ENCODE assay signal across 27 cellular contexts in the genomic region with DNA sequence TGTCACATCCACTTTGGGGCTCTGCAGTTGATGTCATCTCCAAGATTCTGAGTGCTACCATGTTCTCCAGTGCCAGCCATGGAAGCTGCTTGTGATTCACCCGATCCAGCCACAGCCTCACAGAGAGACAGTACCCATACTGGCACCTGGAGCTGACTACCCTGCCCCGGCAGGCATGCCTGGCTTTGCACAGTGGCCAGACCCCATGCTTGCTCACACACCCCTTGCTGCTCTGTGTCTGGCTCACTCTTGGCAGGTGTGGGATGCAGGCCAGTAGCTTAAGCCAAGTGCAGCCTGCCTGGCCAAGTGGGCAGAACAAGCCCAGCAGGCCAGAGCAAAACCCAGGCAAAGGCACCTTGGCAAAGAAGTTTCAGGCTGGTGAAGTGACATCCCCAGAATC.
"Had no signal": no experiment of that assay in that cellular context is flagged by ENCODE, and none has a peak within 500 bp of the region (broad histone marks: within the 10 kb centered on the region; RNA-seq: fewer than 3 reads in every experiment).

No MANE protein-coding gene starts in this region.

- H3K9ac ChIP-seq: neural progenitor cell, parathyroid adenoma had no signal

- H3K9me3 ChIP-seq: neutrophil, testis, thyroid gland, vagina had no signal

- H3K27me3 ChIP-seq: hepatocyte, neural progenitor cell, neutrophil, right lobe of liver, stomach, testis, thyroid gland, transverse colon, upper lobe of left lung, vagina had no signal

- H3K27me3 Mint-ChIP-seq: memory B cell; stimulated activated naive B cell treated with anti-CD40 and anti-IgM and Interleukin-4, amounts not matched to agents 10 μg/mL and 1 μg/mL and 100 μg/mL, for 72 hours had no signal

- H3K27ac ChIP-seq: hepatocyte, neural progenitor cell, neutrophil, parathyroid adenoma, psoas muscle, right lobe of liver, stomach, testis, thyroid gland, transverse colon, upper lobe of left lung, vagina had no signal

- H3K27ac Mint-ChIP-seq: memory B cell; natural killer cell; nephron progenitor cell; neural progenitor cell; stimulated activated naive B cell treated with anti-CD40 and anti-IgM and Interleukin-4, amounts not matched to agents 10 μg/mL and 1 μg/mL and 100 μg/mL, for 72 hours had no signal

- H3K4me1 ChIP-seq: neural progenitor cell, parathyroid adenoma, psoas muscle, right lobe of liver, stomach, testis, thyroid gland, transverse colon, upper lobe of left lung, vagina had no signal

- ATAC-seq: left lobe of liver; natural killer cell; psoas muscle; stimulated activated naive B cell treated with anti-CD40 and anti-IgM and Interleukin-4, amounts not matched to agents 10 μg/mL and 1 μg/mL and 100 μg/mL, for 72 hours; stimulated activated naive CD8-positive, alpha-beta T cell treated with anti-CD3 and anti-CD28 coated beads, Interleukin-15, Interleukin-2, amounts not matched to agents 100 U/mL and 50 U/mL, for 24 hours had no signal

- H3K4me1 Mint-ChIP-seq: memory B cell; natural killer cell; nephron progenitor cell; neural progenitor cell; stimulated activated naive B cell treated with anti-CD40 and anti-IgM and Interleukin-4, amounts not matched to agents 10 μg/mL and 1 μg/mL and 100 μg/mL, for 72 hours had no signal

- H3K4me3 ChIP-seq: hepatocyte, lung, neural progenitor cell, psoas muscle, right lobe of liver, stomach, testis, thyroid gland, transverse colon, upper lobe of left lung, vagina had no signal

- H3K36me3 Mint-ChIP-seq: memory B cell, neural progenitor cell had no signal

- H3K36me3 ChIP-seq: neural progenitor cell, neutrophil, right lobe of liver, stomach, thyroid gland, transverse colon, upper lobe of left lung, vagina had no signal

- H3K4me3 Mint-ChIP-seq: memory B cell; natural killer cell; nephron progenitor cell; neural progenitor cell; stimulated activated naive B cell treated with anti-CD40 and anti-IgM and Interleukin-4, amounts not matched to agents 10 μg/mL and 1 μg/mL and 100 μg/mL, for 72 hours had no signal

- DNase-seq: islet precursor cell; kidney glomerular epithelial cell; left cardiac atrium; natural killer cell; nephron progenitor cell; occipital lobe; psoas muscle; right lobe of liver; stimulated activated CD4-positive, alpha-beta T cell treated with anti-CD3 and anti-CD28 coated beads, Interleukin-12 subunit alpha, Interleukin-12 subunit beta, amount 100 ng/mL, for 4 hours; stimulated activated CD4-positive, alpha-beta T cell treated with anti-CD3 and anti-CD28 coated beads, Interleukin-15, amount 100 ng/mL, for 24 hours; stimulated activated CD4-positive, alpha-beta T cell treated with anti-CD3 and anti-CD28 coated beads, Interleukin-2, amount 100 ng/mL, for 24 hours; stimulated activated CD4-positive, alpha-beta T cell treated with anti-CD3 and anti-CD28 coated beads, Interleukin-4, amount 100 ng/mL, for 1 hour; stimulated activated naive B cell treated with anti-CD40 and anti-IgM and Interleukin-4, amounts not matched to agents 10 μg/mL and 1 μg/mL and 100 μg/mL, for 72 hours; stimulated activated naive CD8-positive, alpha-beta T cell treated with anti-CD3 and anti-CD28 coated beads, Interleukin-15, Interleukin-2, amounts not matched to agents 100 U/mL and 50 U/mL, for 24 hours; stomach; testis; thyroid gland; transverse colon; upper lobe of left lung had no signal
